Comparison of ENCODE assay signal across 8 cellular contexts in the genomic region with DNA sequence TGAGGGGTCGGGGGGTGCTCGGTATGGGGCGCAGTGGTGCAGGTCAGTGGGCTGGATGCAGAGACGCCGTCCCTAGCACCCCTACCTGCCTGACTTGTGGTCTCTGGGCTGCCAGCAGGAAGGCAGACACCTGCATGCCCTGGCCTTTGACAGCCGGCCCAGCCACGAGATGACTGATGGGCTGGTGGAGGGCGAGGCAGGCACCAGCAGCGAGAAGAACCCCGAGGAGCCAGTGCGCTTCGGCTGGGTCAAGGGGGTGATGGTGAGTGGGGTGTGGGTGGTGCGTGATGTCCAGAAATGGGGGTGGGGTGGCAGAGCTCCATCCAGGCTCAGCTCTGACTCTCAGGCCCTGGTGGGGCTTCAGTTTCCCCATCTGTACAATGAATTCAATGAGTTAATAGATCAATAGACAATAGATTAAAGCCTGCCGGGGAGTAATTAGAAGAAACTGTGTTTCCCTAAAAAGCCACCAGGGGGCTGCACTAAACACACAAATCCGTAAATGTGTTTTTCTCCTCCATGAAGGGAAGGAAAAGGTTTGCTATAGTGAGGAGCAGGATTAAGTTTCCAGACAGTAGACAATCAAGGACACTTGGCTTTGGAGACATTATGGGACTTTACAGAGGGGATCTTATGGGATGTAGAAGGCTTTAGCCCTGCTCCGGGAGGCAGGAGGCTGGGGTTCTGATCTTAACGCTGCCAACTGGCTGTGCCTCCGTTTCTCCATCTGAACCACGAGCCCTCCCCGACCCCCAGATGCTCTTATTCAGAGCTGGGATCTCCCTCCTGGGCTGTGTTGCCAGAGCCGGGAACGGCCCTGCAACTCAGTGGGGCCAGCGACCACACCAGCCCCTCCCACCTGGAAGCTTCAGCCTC. TPM values are rescaled to one million over a fixed set of nuclear protein-coding genes. Genes with fewer than 3 reads are reported as not detected.
A peak's percentile ranks its signal among the peaks of the same experiment; 100 is the strongest.
DNase-seq lines count a peak whose midpoint lies in the region; ATAC-seq and TF ChIP-seq lines count a peak whose summit lies in the region.

No MANE protein-coding gene starts in this region.

- H3K4me1 ChIP-seq in mucosa of descending colon (ENCODE audit: low read depth) (no peaks in the 10 kb centered on the region), transverse colon (peaks cover 0 to 10% (median 0%) of the 10 kb centered on the region in 4 donors)

- H3K9me3 Mint-ChIP-seq in endothelial cell (ENCODE audit: unreplicated experiment), result no peaks in the 10 kb centered on the region

- no peaks in the 10 kb centered on the region for H3K4me1 Mint-ChIP-seq in endothelial cell (ENCODE audit: unreplicated experiment)

- ATAC-seq in mucosa of descending colon (peak; percentile 42), HG03159 (IDR thresholded peaks at IDR 0.05; ENCODE audit: unreplicated experiment) (no peak)

- H3K4me3 Mint-ChIP-seq in endothelial cell (ENCODE audit: unreplicated experiment), result no peak overlapping the region

- intact Hi-C loops in mucosa of descending colon (cut with DNase I, micrococcal nuclease), result loop anchor here in 1 of 2 donors (5.0 kb wide), 1 partner anchor 85 kb away; no protein-coding TSS in a partner anchor
- intact Hi-C loops in transverse colon (cut with DNase I; ENCODE audit: low total_unique reads), result loop anchor here (10.0 kb wide), 1 partner anchor 178 kb away; no protein-coding TSS in a partner anchor

- DNase-seq in activated gamma-delta T cell treated with Interleukin-2 at 50 U/mL for 16 hours (peak; percentile 41), activated gamma-delta T cell (lab: John Stamatoyannopoulos, UW) (no peak), NCI-H1092 (lab: John Stamatoyannopoulos, UW) (peak; percentile 48), endothelial cell (ENCODE audit: low spot score) (peak; percentile 54), mucosa of descending colon (peak in 1 of 3 donors; percentile 78), transverse colon (peak; percentile 37)

- in situ Hi-C loops in transverse colon (cut with MboI; ENCODE audit: low pct_ligation_motif_present in 1 of 4, low pct_unique_long_range_greater_than_20kb in 1 of 4, low sequenced_read_pairs in 3 of 4), result loop anchor here in 3 of 4 donors (5.0 to 25.0 kb wide), 4 partner anchors 85 to 295 kb away; no protein-coding TSS in a partner anchor

- no peaks in the 10 kb centered on the region for H3K9me3 ChIP-seq in mucosa of descending colon
- no peaks in the 10 kb centered on the region for H3K9me3 ChIP-seq in transverse colon

- H3K27ac Mint-ChIP-seq in endothelial cell (ENCODE audit: unreplicated experiment), result no peak overlapping the region

- peaks cover 4% of the 10 kb centered on the region for H3K27me3 Mint-ChIP-seq in endothelial cell (ENCODE audit: unreplicated experiment)

- H3K27ac ChIP-seq in VCaP (no peak overlapping the region), transverse colon (no peak overlapping the region)

- no peak for TF ChIP-seq POLR2A in transverse colon (IDR thresholded peaks at IDR 0.05)

- H3K36me3 ChIP-seq in mucosa of descending colon (ENCODE audit: low read depth), result no peaks in the 10 kb centered on the region
- no peaks in the 10 kb centered on the region for H3K36me3 ChIP-seq in transverse colon

- WGBS in transverse colon (ENCODE audit: low coverage in 1 of 2), 2 donors, result 28 to 55% methylated on average over 3 to 21 of the region's 23 CpGs

- no peak for TF ChIP-seq EP300 in transverse colon (IDR thresholded peaks at IDR 0.05; ENCODE audit: low read depth)

- no peak overlapping the region for H3K4me3 ChIP-seq in mucosa of descending colon
- no peak overlapping the region for H3K4me3 ChIP-seq in transverse colon

- TF ChIP-seq CTCF in VCaP (conservative IDR thresholded peaks at IDR 0.05) (peak; percentile 71), endothelial cell (IDR thresholded peaks at IDR 0.05; ENCODE audit: unreplicated experiment) (peak; percentile 86), mucosa of descending colon (IDR thresholded peaks at IDR 0.05) (peak; percentile 67), transverse colon (IDR thresholded peaks at IDR 0.05) (peak; percentile 81 to 84 (median 83))

- no peaks in the 10 kb centered on the region for H3K27me3 ChIP-seq in transverse colon

- no peaks in the 10 kb centered on the region for H3K36me3 Mint-ChIP-seq in endothelial cell (ENCODE audit: low read depth, unreplicated experiment)

RNA-seq across cellular contexts. Expression of a gene that starts 2.2 kb away (rescaled TPM):
- total RNA-seq in endothelial cell (ENCODE audit: unreplicated experiment) (not detected), mucosa of descending colon (not detected), transverse colon (not detected)
